In genomic region chr15:64775551-64776401, GRCh38 we compare ENCODE assay signal across 8 cellular contexts. TPM values are rescaled to one million over a fixed set of nuclear protein-coding genes. Genes with fewer than 3 reads are reported as not detected.
DNase-seq lines count a peak whose midpoint lies in the region; ATAC-seq and TF ChIP-seq lines count a peak whose summit lies in the region.

RBPMS2 (minus strand) TSS chr15:64775589; CDS start chr15:64775319, 270 bp downstream.

- DNase-seq in BE2C (peak; percentile 34), brain microvascular endothelial cell (no peak), lower lobe of right lung (no peak), type B pancreatic cell (ENCODE audit: extremely low spot score, unreplicated experiment) (no peak), MV-4-11 (lab: John Stamatoyannopoulos, UW) (no peak), NCI-H2081 treated with DMSO at 0.1 percent for 48 hours (lab: John Stamatoyannopoulos, UW) (no peak)

- peaks cover 5% of the 10 kb centered on the region; the same call in 1 of the 2 replicates for H3K27me3 ChIP-seq in BE2C
- peaks cover 15% of the 10 kb centered on the region; the same call in 1 of the 2 replicates for H3K27me3 ChIP-seq in HUES64 (ENCODE audit: insufficient read depth, low read length)
- no peaks in the 10 kb centered on the region for H3K27me3 ChIP-seq in brain microvascular endothelial cell (replicated peaks)
- H3K27me3 ChIP-seq in lower lobe of right lung (ENCODE audit: low read depth) = peaks cover 14% of the 10 kb centered on the region

- no peaks in the 10 kb centered on the region; the same call in 1 of the 2 replicates for H3K9me3 ChIP-seq in BE2C
- no peaks in the 10 kb centered on the region for H3K9me3 ChIP-seq in HUES64 (ENCODE audit: insufficient read depth, low read depth, low read length)
- no peaks in the 10 kb centered on the region for H3K9me3 ChIP-seq in lower lobe of right lung

- in situ Hi-C loops in brain microvascular endothelial cell (cut with HindIII; ENCODE audit: low pct_ligation_motif_present, low sequenced_read_pairs) = no loop called here

- no peaks in the 10 kb centered on the region for H3K36me3 Mint-ChIP-seq in type B pancreatic cell

- H3K9me3 Mint-ChIP-seq in type B pancreatic cell = no peaks in the 10 kb centered on the region

- intact Hi-C loops in lower lobe of right lung (cut with DNase I) = no loop called here

- peaks cover 22% of the 10 kb centered on the region for H3K4me1 Mint-ChIP-seq in type B pancreatic cell (ENCODE audit: unreplicated experiment)

- peaks cover 17% of the 10 kb centered on the region for H3K27me3 Mint-ChIP-seq in type B pancreatic cell

- peak within 1 kb of the TSS; percentile 56 for H3K4me3 ChIP-seq in BE2C (ENCODE audit: low read depth, low read length)
- peak within 1 kb of the TSS; percentile 80 for H3K4me3 ChIP-seq in HUES64 (ENCODE audit: low read length)
- peak within 1 kb of the TSS; percentile 45 for H3K4me3 ChIP-seq in brain microvascular endothelial cell (ENCODE audit: low read depth, low read length)
- peak within 1 kb of the TSS; percentile 58 for H3K4me3 ChIP-seq in lower lobe of right lung

- peak within 1 kb of the TSS; percentile 88 for H3K9ac ChIP-seq in HUES64 (ENCODE audit: low read depth, low read length)

- H3K27ac ChIP-seq in HUES64 (ENCODE audit: low read depth, low read length) (peak within 1 kb of the TSS; percentile 97), brain microvascular endothelial cell (no peak within 1 kb of the TSS), lower lobe of right lung (peak within 1 kb of the TSS; percentile 56)

- TF ChIP-seq CTCF in BE2C (IDR thresholded peaks at IDR 0.05; ENCODE audit: low read depth, low read length) (no peak), brain microvascular endothelial cell (IDR thresholded peaks at IDR 0.05; ENCODE audit: low read depth, low read length, missing control alignments) (no peak), lower lobe of right lung (IDR thresholded peaks at IDR 0.05) (no peak), type B pancreatic cell (conservative IDR thresholded peaks at IDR 0.05) (no peak)

- H3K27ac Mint-ChIP-seq in type B pancreatic cell = peak within 1 kb of the TSS; percentile 67

- H3K4me1 ChIP-seq in BE2C (no peaks in the 10 kb centered on the region), HUES64 (ENCODE audit: insufficient read depth, low read length) (peaks cover 43% of the 10 kb centered on the region), lower lobe of right lung (no peaks in the 10 kb centered on the region)

- WGBS in HUES64 = under 1% methylated on average over 87 of the region's 90 CpGs

- ATAC-seq in lower lobe of right lung (peak; percentile 37 to 49), HG03520 (IDR thresholded peaks at IDR 0.05; ENCODE audit: unreplicated experiment) (no peak)

- H3K36me3 ChIP-seq in BE2C (no peaks in the 10 kb centered on the region), HUES64 (ENCODE audit: insufficient read depth, low read length) (no peaks in the 10 kb centered on the region), brain microvascular endothelial cell (replicated peaks) (no peaks in the 10 kb centered on the region), lower lobe of right lung (no peaks in the 10 kb centered on the region)

- peak within 1 kb of the TSS; percentile 90 for H3K4me3 Mint-ChIP-seq in type B pancreatic cell

RNA-seq across cellular contexts. Expression of gene RBPMS2, which starts in this region (rescaled TPM):
- 1.0 TPM for polyA plus RNA-seq in BE2C (2012; ENCODE audit: insufficient read depth, insufficient read length, low read depth)
- polyA plus RNA-seq in HUES64 (2013, experiment 1 of 2) = 127 TPM
- 147 TPM for polyA plus RNA-seq in HUES64 (2013, experiment 2 of 2)
- total RNA-seq in lower lobe of right lung = 4.0 TPM
- total RNA-seq in type B pancreatic cell (ENCODE audit: low replicate concordance) = 6.4 and 19.7 TPM in 2 replicates
